ENCODE assay signal across 31 cellular contexts in genomic region chr17:29892201-29892600, GRCh38. TPM values are rescaled to one million over a fixed set of nuclear protein-coding genes. Genes with fewer than 3 reads are reported as not detected.
"Had no signal": no experiment of that assay in that cellular context is flagged by ENCODE, and none has a peak within 500 bp of the region (broad histone marks: within the 10 kb centered on the region; RNA-seq: fewer than 3 reads in every experiment).

No MANE protein-coding gene starts in this region.

- H3K4me1 Mint-ChIP-seq: mesothelial cell of epicardium, nephron progenitor cell, neural progenitor cell had no signal

- ATAC-seq: left lung, lower lobe of right lung, natural killer cell, pancreas, right cardiac atrium, sciatic nerve, upper lobe of right lung had no signal

- H3K9ac ChIP-seq: neural progenitor cell had no signal

- H3K4me1 ChIP-seq: lower lobe of right lung, neural progenitor cell, pancreas, prostate gland, suprapubic skin, tibial artery, upper lobe of right lung had no signal

- H3K27me3 Mint-ChIP-seq: naive B cell; stimulated activated naive CD8-positive, alpha-beta T cell treated with anti-CD3 and anti-CD28 coated beads, Interleukin-15, Interleukin-2, amounts not matched to agents 100 ng/mL and 50 ng/mL, for 24 hours had no signal

- H3K36me3 ChIP-seq: left lung, lower lobe of right lung, neural progenitor cell, pancreas, prostate gland, suprapubic skin, thoracic aorta, tibial artery, upper lobe of right lung had no signal

- H3K4me2 ChIP-seq: neural progenitor cell had no signal

- H3K27me3 ChIP-seq: left lung, neural progenitor cell, pancreas, suprapubic skin, tibial artery, upper lobe of right lung had no signal

- H3K36me3 Mint-ChIP-seq: natural killer cell had no signal

- H3K27ac ChIP-seq: lower lobe of right lung, neural progenitor cell, pancreas, prostate gland, skin epidermis, suprapubic skin, thoracic aorta, tibial artery, upper lobe of right lung had no signal

- H3K4me3 ChIP-seq: left lung, lower lobe of right lung, neural progenitor cell, pancreas, prostate gland, skin epidermis, suprapubic skin, thoracic aorta, tibial artery, upper lobe of right lung had no signal

- H3K27ac Mint-ChIP-seq: mesothelial cell of epicardium, nephron progenitor cell, neural progenitor cell had no signal

- DNase-seq: hypothalamus; immature natural killer cell; kidney; left colon; left lung; lower lobe of right lung; mesendoderm; naive B cell; natural killer cell; nephron progenitor cell; pancreas; posterior cingulate gyrus; retina; right cardiac atrium; stimulated activated CD4-positive, alpha-beta T cell treated with anti-CD3 and anti-CD28 coated beads, Interleukin-12 subunit alpha, Interleukin-12 subunit beta, amount 100 ng/mL, for 4 hours; stimulated activated CD4-positive, alpha-beta T cell treated with anti-CD3 and anti-CD28 coated beads, Interleukin-15, amount 100 ng/mL, for 24 hours; stimulated activated CD4-positive, alpha-beta T cell treated with anti-CD3 and anti-CD28 coated beads, Interleukin-2, amount 100 ng/mL, for 24 hours; stimulated activated CD4-positive, alpha-beta T cell treated with anti-CD3 and anti-CD28 coated beads, Interleukin-4, amount 100 ng/mL, for 1 hour; stimulated activated naive CD4-positive, alpha-beta T cell; tibial artery; trophoblast cell; upper lobe of right lung had no signal

- H3K4me3 Mint-ChIP-seq: mesothelial cell of epicardium; natural killer cell; nephron progenitor cell; neural progenitor cell; stimulated activated naive CD8-positive, alpha-beta T cell treated with anti-CD3 and anti-CD28 coated beads, Interleukin-15, Interleukin-2, amounts not matched to agents 100 ng/mL and 50 ng/mL, for 24 hours had no signal

- H2AFZ ChIP-seq: neural progenitor cell had no signal

- H3K9me3 ChIP-seq: lower lobe of right lung, pancreas, prostate gland, suprapubic skin, thoracic aorta, tibial artery, upper lobe of right lung had no signal

RNA-seq across cellular contexts. Expression of gene EFCAB5, which starts 49.2 kb away (rescaled TPM):
- polyA plus RNA-seq: liver had no signal
